3 cellular contexts compared by ENCODE assay signal in genomic region chr5:154333016-154333415, GRCh38.
TF ChIP-seq lines count a peak whose summit lies in the region.

No MANE protein-coding gene starts in this region.

TF ChIP-seq in SK-N-SH, 30 proteins besides CTCF, POLR2A, EP300 and RAD21 (continued from another document):
- TF ChIP-seq RCOR1 (IDR thresholded peaks at IDR 0.05; ENCODE audit: low read length) (no peak), USF2 (IDR thresholded peaks at IDR 0.05; ENCODE audit: borderline replicate concordance, low read depth, low read length) (no peak), NFIC (IDR thresholded peaks at IDR 0.05; ENCODE audit: borderline replicate concordance) (no peak), EZH2phosphoT487 (IDR thresholded peaks at IDR 0.05; ENCODE audit: borderline replicate concordance, low read depth) (no peak)

TF ChIP-seq in SK-N-SH treated with all-trans-retinoic acid at 6 μM for 48 hours, 23 proteins besides CTCF, POLR2A, EP300 and RAD21 (continued from another document):
- TF ChIP-seq TSHZ2 (CRISPR knock-in tag; IDR thresholded peaks at IDR 0.05) (no peak), GLIS3 (CRISPR knock-in tag; IDR thresholded peaks at IDR 0.05) (no peak), OSR1 (CRISPR knock-in tag; IDR thresholded peaks at IDR 0.05) (no peak), ZC3H10 (CRISPR knock-in tag; IDR thresholded peaks at IDR 0.05) (no peak), ISL1 (CRISPR knock-in tag; IDR thresholded peaks at IDR 0.05) (no peak), ARNTL (CRISPR knock-in tag; IDR thresholded peaks at IDR 0.05; ENCODE audit: borderline replicate concordance, low read depth) (no peak), ZFP3 (CRISPR knock-in tag; IDR thresholded peaks at IDR 0.05) (no peak), BACH2 (CRISPR knock-in tag; IDR thresholded peaks at IDR 0.05; ENCODE audit: borderline replicate concordance) (no peak), CSDC2 (CRISPR knock-in tag; IDR thresholded peaks at IDR 0.05) (no peak), ZFP30 (CRISPR knock-in tag; IDR thresholded peaks at IDR 0.05) (no peak), PATZ1 (CRISPR knock-in tag; IDR thresholded peaks at IDR 0.05; ENCODE audit: borderline replicate concordance) (no peak)

TF ChIP-seq in GM12878, 131 proteins besides CTCF, POLR2A, EP300 and RAD21 (continued from another document):
- 0 out of 2 replicates have a peak, but pooled peaks have one; percentile 28 for TF ChIP-seq SMC3 (IDR thresholded peaks at IDR 0.05; ENCODE audit: borderline replicate concordance, low read length)
